In genomic region chr3:127406309-127407025, GRCh38 we compare ENCODE assay signal across 10 cellular contexts.
DNase-seq lines count a peak whose midpoint lies in the region; TF ChIP-seq lines count a peak whose summit lies in the region.
"Had no signal": no experiment of that assay in that cellular context is flagged by ENCODE, and none has a peak within 500 bp of the region (broad histone marks: within the 10 kb centered on the region; RNA-seq: fewer than 3 reads in every experiment).

No MANE protein-coding gene starts in this region.

- peak; percentile 26 for TF ChIP-seq CTCF in choroid plexus epithelial cell (conservative IDR thresholded peaks at IDR 0.05; ENCODE audit: low read depth, low read length)

- peak; percentile 26 to 29 for DNase-seq in activated CD4-positive, alpha-beta T cell treated with anti-CD3 and anti-CD28 coated beads, Interleukin-2, amount 50 U/mL, for 48 hours
- no peak for DNase-seq in activated CD4-positive, alpha-beta T cell treated with anti-CD3 and anti-CD28 coated beads for 1 hour
- DNase-seq in KBM-7 (peak; percentile 20), choroid plexus epithelial cell (ENCODE audit: low read depth) (no peak), CD1c-positive myeloid dendritic cell (ENCODE audit: extremely low spot score) (no peak), cortex of kidney (lab: John Stamatoyannopoulos, UW) (no peak), GF-D8 (lab: John Stamatoyannopoulos, UW) (no peak)
- DNase-seq in stimulated activated CD4-positive, alpha-beta T cell treated with anti-CD3 and anti-CD28 coated beads, Interleukin-1b, Interleukin-23, amount 100 ng/mL, for 48 hours: peak; percentile 26
- DNase-seq: CD4-positive, alpha-beta memory T cell had no signal

- H3K4me3 ChIP-seq in choroid plexus epithelial cell (ENCODE audit: low read depth, low read length): no peak overlapping the region
- H3K4me3 ChIP-seq: thoracic aorta had no signal

- in situ Hi-C loops in KBM-7 (cut with MboI; ENCODE audit: low pct_unique_long_range_greater_than_20kb, low sequenced_read_pairs): no loop called here

Comparison
In these comparisons a context has a peak if more than half of its experiments do, and no peak if none do; other contexts are left out.
1. DNase-seq: peak in activated CD4-positive, alpha-beta T cell treated with anti-CD3 and anti-CD28 coated beads, Interleukin-2, amount 50 U/mL, for 48 hours (2 of 2), KBM-7 (single experiment) and stimulated activated CD4-positive, alpha-beta T cell treated with anti-CD3 and anti-CD28 coated beads, Interleukin-1b, Interleukin-23, amount 100 ng/mL, for 48 hours (single experiment); none in activated CD4-positive, alpha-beta T cell treated with anti-CD3 and anti-CD28 coated beads for 1 hour (single experiment), choroid plexus epithelial cell (single experiment), CD1c-positive myeloid dendritic cell (single experiment), cortex of kidney (single experiment) and GF-D8 (single experiment).